6 cellular contexts compared by ENCODE assay signal in the genomic region with DNA sequence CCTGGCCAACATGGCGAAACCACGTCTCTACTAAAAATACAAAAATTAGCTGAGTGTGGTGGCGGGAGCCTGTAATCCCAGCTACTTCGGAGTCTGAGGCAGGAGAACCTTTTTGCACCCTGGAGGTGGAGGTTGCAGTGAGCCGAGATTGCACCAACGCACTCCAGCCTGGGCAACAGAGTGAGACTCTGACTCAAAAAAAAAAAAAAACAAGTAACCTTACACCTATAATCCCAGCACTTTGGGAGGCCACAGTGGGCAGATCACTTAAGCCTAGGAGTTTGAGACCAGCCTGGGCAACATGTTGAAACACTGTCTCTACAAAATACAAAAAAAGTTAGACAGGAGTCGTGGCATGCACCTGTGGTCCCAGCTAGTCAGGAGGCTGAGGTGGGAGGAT. TPM values are rescaled to one million over a fixed set of nuclear protein-coding genes. Genes with fewer than 3 reads are reported as not detected.
"Had no signal": no experiment of that assay in that cellular context is flagged by ENCODE, and none has a peak within 500 bp of the region (broad histone marks: within the 10 kb centered on the region; RNA-seq: fewer than 3 reads in every experiment).

No MANE protein-coding gene starts in this region.

RNA-seq across cellular contexts. Expression of a gene that starts 51.2 kb away (rescaled TPM):
- total RNA-seq: PC-3, PC-9, RPMI7951, SJCRH30, SK-MEL-5 had no signal
- polyA plus RNA-seq: SK-N-SH had no signal
